ENCODE assay signal across 31 cellular contexts in the genomic region with DNA sequence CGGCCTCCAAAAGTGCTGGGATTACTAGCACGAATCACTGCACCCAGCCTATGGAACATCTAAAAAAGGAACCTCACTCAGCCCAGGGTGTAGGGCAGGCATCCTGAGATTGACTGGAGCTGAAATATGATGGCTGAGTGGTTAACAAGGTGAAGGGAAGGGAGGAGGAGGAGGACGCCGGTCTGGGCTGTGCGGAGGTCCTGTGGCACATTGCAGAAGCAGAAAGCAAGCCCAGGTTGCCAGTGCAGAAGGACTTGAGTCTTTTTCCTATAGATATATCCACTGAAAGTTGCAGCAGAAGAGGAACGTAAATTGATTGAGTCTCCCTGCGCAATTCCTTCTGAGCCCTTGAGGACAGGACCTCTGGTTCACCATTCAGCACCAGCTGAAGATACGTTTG. TPM values are rescaled to one million over a fixed set of nuclear protein-coding genes. Genes with fewer than 3 reads are reported as not detected.
A peak's percentile ranks its signal among the peaks of the same experiment; 100 is the strongest.
DNase-seq lines count a peak whose midpoint lies in the region; ATAC-seq, FAIRE-seq and TF ChIP-seq lines count a peak whose summit lies in the region.
"Had no signal": no experiment of that assay in that cellular context is flagged by ENCODE, and none has a peak within 500 bp of the region (broad histone marks: within the 10 kb centered on the region; RNA-seq: fewer than 3 reads in every experiment).

No MANE protein-coding gene starts in this region.

- H3K4me3 ChIP-seq in right lobe of liver (no peak overlapping the region), HepG2 (replicated peaks in 1 of 3; ENCODE audit: insufficient read depth in 1 of 3, low read depth in 2 of 3, low read length in 3 of 3) (no peak overlapping the region)
- H3K4me3 ChIP-seq: ascending aorta, dorsolateral prefrontal cortex, GM12878, right atrium auricular region had no signal

- H2AFZ ChIP-seq in HepG2 (ENCODE audit: low read length): no peak overlapping the region

- no TSS peak for BruUV-seq in HepG2 (replicated peaks; lab: Mats Ljungman, UMichigan)

- H3K36me3 Mint-ChIP-seq in T-helper 17 cell (ENCODE audit: low read depth) (no peaks in the 10 kb centered on the region), nephron (ENCODE audit: low read depth) (no peaks in the 10 kb centered on the region)
- H3K36me3 Mint-ChIP-seq: activated naive CD4-positive, alpha-beta T cell treated with anti-CD3 and anti-CD28 coated beads, Interleukin-2, amount 50 U/mL, for 72 hours had no signal

- no peak overlapping the region for H3K4me2 ChIP-seq in HepG2 (ENCODE audit: low read depth, low read length)
- H3K4me2 ChIP-seq: KMS-11, SK-N-SH had no signal

- no peaks in the 10 kb centered on the region for H3K79me2 ChIP-seq in HepG2 (ENCODE audit: insufficient read depth, low read length)

- no peak overlapping the region for H3K4me3 Mint-ChIP-seq in T-helper 17 cell
- H3K4me3 Mint-ChIP-seq in nephron: peak overlapping the region; percentile 76 to 81 (median 79)

- H3K27ac ChIP-seq in right lobe of liver (no peak overlapping the region), HepG2 (ENCODE audit: extremely low read length, insufficient read depth, low read length) (no peak overlapping the region)
- H3K27ac ChIP-seq: ascending aorta, C4-2B, dorsolateral prefrontal cortex, KMS-11, right atrium auricular region had no signal

- H3K9ac ChIP-seq in HepG2 (ENCODE audit: insufficient read depth, low read depth, low read length): no peak overlapping the region
- H3K9ac ChIP-seq: KMS-11, SK-N-SH had no signal

- H4K20me1 ChIP-seq in HepG2 (ENCODE audit: insufficient read depth, low read length): no peaks in the 10 kb centered on the region

- TF ChIP-seq RAD21 in HepG2 (CRISPR knock-in tag; IDR thresholded peaks at IDR 0.05): no peak

- H3K36me3 ChIP-seq in right lobe of liver (no peaks in the 10 kb centered on the region), HepG2 (replicated peaks in 1 of 2; ENCODE audit: control insufficient read depth in 1 of 2, insufficient read depth in 2 of 2, low read length in 2 of 2) (no peaks in the 10 kb centered on the region)
- H3K36me3 ChIP-seq: ascending aorta, right atrium auricular region had no signal

- POLR2A ChIA-PET in HepG2 (lab: Yijun Ruan, JAX): no interaction called here

- H3K4me1 ChIP-seq in right lobe of liver (peaks cover 0 to 5% (median 0%) of the 10 kb centered on the region in 4 donors), HepG2 (ENCODE audit: insufficient read depth, low read length) (peaks cover 22% of the 10 kb centered on the region)

- H3K9me3 Mint-ChIP-seq in nephron: no peaks in the 10 kb centered on the region
- H3K9me3 Mint-ChIP-seq: activated naive CD4-positive, alpha-beta T cell treated with anti-CD3 and anti-CD28 coated beads, Interleukin-2, amount 50 U/mL, for 72 hours; activated T-helper 1 cell treated with anti-CD3 and anti-CD28 coated beads, Interleukin-12 subunit alpha, Interleukin-12 subunit beta, Interleukin-2, Interleukin-4 antibody, amounts not matched to agents 30 ng/mL and 10 ng/mL and 1 ng/mL, durations not matched to agents 14 hours and 24 hours and 36 hours; stimulated activated effector memory CD8-positive, alpha-beta T cell treated with anti-CD3 and anti-CD28 coated beads, Interleukin-12 subunit alpha, Interleukin-12 subunit beta, amount 100 ng/mL, for 72 hours; T-helper 1 cell treated with Interleukin-12 subunit alpha and Interleukin-12 subunit beta and Interleukin-4 antibody, amounts not matched to agents 30 μg/mL and 1 μg/mL, for 36 hours had no signal

- ATAC-seq in right lobe of liver: no peak
- ATAC-seq in HepG2: no peak
- no peak for ATAC-seq in T-helper 17 cell
- no peak for ATAC-seq in GM19328 (IDR thresholded peaks at IDR 0.05; ENCODE audit: unreplicated experiment)
- ATAC-seq: activated naive CD4-positive, alpha-beta T cell treated with anti-CD3 and anti-CD28 coated beads, Interleukin-2, amount 50 U/mL, for 72 hours; GM12878; HCT116; left lobe of liver; stimulated activated effector memory CD8-positive, alpha-beta T cell treated with anti-CD3 and anti-CD28 coated beads, Interleukin-12 subunit alpha, Interleukin-12 subunit beta, amount 100 ng/mL, for 72 hours had no signal

- WGBS in right lobe of liver (ENCODE audit: insufficient coverage, low coverage, low lambda C conversion rate, missing lambda C conversion rate): 90% methylated on average over 8 of the region's 8 CpGs
- WGBS in HepG2 (ENCODE audit: low lambda C conversion rate): 60% methylated on average over 8 of the region's 8 CpGs

- peak in 2 of 3 donors; percentile 9 to 20 for DNase-seq in right lobe of liver
- no peak for DNase-seq in HepG2 (ENCODE audit: low spot score)
- DNase-seq in T-helper 17 cell: peak in 1 of 3 donors; percentile 2
- DNase-seq in ecto neural progenitor cell (ENCODE audit: low spot score): no peak
- no peak for DNase-seq in SIG-M5 treated with dmso at 0.1 percent for 504 hours (lab: John Stamatoyannopoulos, UW; ENCODE audit: unreplicated experiment)
- DNase-seq: activated CD4-positive, alpha-beta T cell treated with anti-CD3 and anti-CD28 coated beads, Interleukin-2, amount 50 U/mL, for 1 hour; cerebellar nuclear complex; DMS 273 treated with DMSO at 0.1 percent for 48 hours; EL; NCI-H1417 treated with DMSO at 0.1 percent for 48 hours; NCI-H446; stimulated activated CD4-positive, alpha-beta T cell treated with anti-CD3 and anti-CD28 coated beads, Interleukin-4, amount 100 ng/mL, for 24 hours; trophoblast cell had no signal

- H3K9me3 ChIP-seq in right lobe of liver: no peaks in the 10 kb centered on the region
- no peaks in the 10 kb centered on the region for H3K9me3 ChIP-seq in HepG2 (ENCODE audit: low read length)
- H3K9me3 ChIP-seq in T-helper 17 cell (ENCODE audit: control insufficient read depth, low read length, poor library complexity, severe bottlenecking): no peaks in the 10 kb centered on the region
- H3K9me3 ChIP-seq: ascending aorta, right atrium auricular region, SK-N-SH had no signal

- CTCF ChIA-PET in HepG2 (lab: Yijun Ruan, JAX; ENCODE audit: low intra/inter-chr PET ratio, low total read pairs): no interaction called here

- TF ChIP-seq EP300 in HepG2 (IDR thresholded peaks at IDR 0.05; ENCODE audit: low read depth in 2 of 2, low read length in 2 of 2): no peak
- TF ChIP-seq EP300 in HepG2 (CRISPR knock-in tag; IDR thresholded peaks at IDR 0.05; ENCODE audit: borderline replicate concordance): no peak

- in situ Hi-C loops in HepG2 (cut with HindIII; ENCODE audit: extremely low pct_ligation_motif_present, low pct_unique_long_range_greater_than_20kb): no loop called here

- no peak for TF ChIP-seq CTCF in right lobe of liver (IDR thresholded peaks at IDR 0.05)
- no peak for TF ChIP-seq CTCF in HepG2 (CRISPR knock-in tag; IDR thresholded peaks at IDR 0.05)
- TF ChIP-seq CTCF in nephron (IDR thresholded peaks at IDR 0.05; ENCODE audit: unreplicated experiment in 3 of 3): no peak

- H3K27me3 Mint-ChIP-seq in T-helper 17 cell (peaks cover 20% of the 10 kb centered on the region), nephron (ENCODE audit: low read depth) (peaks cover 54% of the 10 kb centered on the region)

- no peak for TF ChIP-seq POLR2A in right lobe of liver (IDR thresholded peaks at IDR 0.05)
- no peak for TF ChIP-seq POLR2A in HepG2 (IDR thresholded peaks at IDR 0.05; ENCODE audit: insufficient read depth in 1 of 2, low read depth in 2 of 2, low read length in 2 of 2)

- intact Hi-C loops in right lobe of liver (cut with DNase I) (no loop called here), HepG2 (cut with micrococcal nuclease; ENCODE audit: unreplicated experiment) (no loop called here)

- no peak for FAIRE-seq in HepG2 (lab: Jason Lieb, UNC)
- FAIRE-seq: endothelial cell of umbilical vein, GM12878, HTR-8/SVneo had no signal

- H3K27me3 ChIP-seq in right lobe of liver (no peaks in the 10 kb centered on the region), HepG2 (ENCODE audit: control insufficient read depth in 1 of 2, insufficient read depth in 2 of 2, low read length in 2 of 2) (peaks cover 8 to 28% of the 10 kb centered on the region in 2 experiments)
- H3K27me3 ChIP-seq: right atrium auricular region had no signal

- H3K4me1 Mint-ChIP-seq in T-helper 17 cell (peaks cover 7% of the 10 kb centered on the region), nephron (no peaks in the 10 kb centered on the region)

- H3K27ac Mint-ChIP-seq in T-helper 17 cell (peak overlapping the region; percentile 27), nephron (no peak overlapping the region)
- H3K27ac Mint-ChIP-seq: activated naive CD4-positive, alpha-beta T cell treated with anti-CD3 and anti-CD28 coated beads, Interleukin-2, amount 50 U/mL, for 72 hours; activated T-helper 1 cell treated with anti-CD3 and anti-CD28 coated beads, Interleukin-12 subunit alpha, Interleukin-12 subunit beta, Interleukin-2, Interleukin-4 antibody, amounts not matched to agents 30 ng/mL and 10 ng/mL and 1 ng/mL, durations not matched to agents 14 hours and 24 hours and 36 hours; stimulated activated effector memory CD8-positive, alpha-beta T cell treated with anti-CD3 and anti-CD28 coated beads, Interleukin-12 subunit alpha, Interleukin-12 subunit beta, amount 100 ng/mL, for 72 hours had no signal

RNA-seq across cellular contexts. Expression of a gene that starts 1.5 kb away (rescaled TPM):
- total RNA-seq in right lobe of liver: 1 to 10 TPM; 1.0 to 3.2 (median 1.3) TPM
- 0.24 and 0.25 TPM in 2 replicates for total RNA-seq in HepG2 (2016; rRNA removed; fragmentation: Illumina TruSeq; extraction: Trizol)
- total RNA-seq in HepG2 (2016; cell fraction: cytosol; rRNA removed; fragmentation: Illumina TruSeq; extraction: Trizol; ENCODE audit: low read depth): not detected in 2 replicates
- 0.13 and 0.27 TPM in 2 replicates for total RNA-seq in HepG2 (2016; cell fraction: insoluble cytoplasmic fraction; rRNA removed; fragmentation: Illumina TruSeq; extraction: Trizol)
- total RNA-seq in HepG2 (2016; cell fraction: membrane; rRNA removed; fragmentation: Illumina TruSeq; extraction: Trizol): 0.34 TPM in 1 of 2 replicates, not detected in the other
- total RNA-seq in HepG2 (2016; cell fraction: nucleus; rRNA removed; fragmentation: Illumina TruSeq; extraction: Trizol): 0.16 TPM in 1 of 2 replicates, not detected in the other
- polyA plus RNA-seq in HepG2 (2011; rRNA removed): 0.44 and 0.52 TPM in 2 replicates
- 0.27 and 0.36 TPM in 2 replicates for polyA plus RNA-seq in HepG2 (2011; cell fraction: cytosol; rRNA removed)
- polyA plus RNA-seq in HepG2 (2011; cell fraction: nucleus; rRNA removed): 0.63 and 0.69 TPM in 2 replicates
- 0.35 and 0.60 TPM in 2 replicates for polyA plus RNA-seq in HepG2 (2012)
- polyA plus RNA-seq in HepG2 (2016; cell fraction: cytosol; fragmentation: Illumina TruSeq; extraction: Trizol; ENCODE audit: low read depth): 0.11 and 0.24 TPM in 2 replicates
- 0.21 TPM in 1 of 2 replicates, not detected in the other for polyA plus RNA-seq in HepG2 (2016; cell fraction: insoluble cytoplasmic fraction; fragmentation: Illumina TruSeq; extraction: Trizol; ENCODE audit: low read depth)
- 0.14 and 0.47 TPM in 2 replicates for polyA plus RNA-seq in HepG2 (2016; cell fraction: membrane; fragmentation: Illumina TruSeq; extraction: Trizol; ENCODE audit: low read depth)
- polyA plus RNA-seq in HepG2 (2016; cell fraction: nucleus; fragmentation: Illumina TruSeq; extraction: Trizol; ENCODE audit: insufficient read depth, low read depth): 0.36 TPM in 1 of 2 replicates, not detected in the other
- polyA minus RNA-seq in HepG2 (2011; rRNA and poly(A)+ RNA removed; ENCODE audit: low replicate concordance): 0.78 TPM in 1 of 2 replicates, not detected in the other
- polyA minus RNA-seq in HepG2 (2011; cell fraction: cytosol; rRNA and poly(A)+ RNA removed): not detected in 2 replicates
- 0.52 and 0.62 TPM in 2 replicates for polyA minus RNA-seq in HepG2 (2011; cell fraction: nucleus; rRNA and poly(A)+ RNA removed)
- total RNA-seq in T-helper 17 cell: under 1 TPM in 1 of 2 donors, not detected in 1; 0.42 TPM
- total RNA-seq: activated T-helper 1 cell treated with anti-CD3 and anti-CD28 coated beads, Interleukin-12 subunit alpha, Interleukin-12 subunit beta, Interleukin-2, Interleukin-4 antibody, amounts not matched to agents 30 ng/mL and 10 ng/mL and 1 ng/mL, durations not matched to agents 14 hours and 24 hours and 36 hours had no signal

RNA-seq across cellular contexts. Expression of a gene that starts 13.2 kb away (rescaled TPM):
- 1 to 10 TPM in 2 of 6 experiments, under 1 TPM in 1, not detected in 3; 0.80 to 1.8 (median 1.4) TPM for total RNA-seq in right lobe of liver
- total RNA-seq in HepG2 (2016; rRNA removed; fragmentation: Illumina TruSeq; extraction: Trizol): 1.7 and 3.4 TPM in 2 replicates
- 0.20 and 0.26 TPM in 2 replicates for total RNA-seq in HepG2 (2016; cell fraction: cytosol; rRNA removed; fragmentation: Illumina TruSeq; extraction: Trizol; ENCODE audit: low read depth)
- 1.6 and 2.0 TPM in 2 replicates for total RNA-seq in HepG2 (2016; cell fraction: insoluble cytoplasmic fraction; rRNA removed; fragmentation: Illumina TruSeq; extraction: Trizol)
- 1.4 and 1.8 TPM in 2 replicates for total RNA-seq in HepG2 (2016; cell fraction: membrane; rRNA removed; fragmentation: Illumina TruSeq; extraction: Trizol)
- 1.8 and 2.2 TPM in 2 replicates for total RNA-seq in HepG2 (2016; cell fraction: nucleus; rRNA removed; fragmentation: Illumina TruSeq; extraction: Trizol)
- 1.2 and 1.4 TPM in 2 replicates for polyA plus RNA-seq in HepG2 (2011; rRNA removed)
- 0.87 and 0.92 TPM in 2 replicates for polyA plus RNA-seq in HepG2 (2011; cell fraction: cytosol; rRNA removed)
- 7.0 and 10.0 TPM in 2 replicates for polyA plus RNA-seq in HepG2 (2011; cell fraction: nucleus; rRNA removed)
- polyA plus RNA-seq in HepG2 (2012): 0.94 and 1.8 TPM in 2 replicates
- 0.29 and 0.55 TPM in 2 replicates for polyA plus RNA-seq in HepG2 (2016; cell fraction: cytosol; fragmentation: Illumina TruSeq; extraction: Trizol; ENCODE audit: low read depth)
- 0.69 and 1.5 TPM in 2 replicates for polyA plus RNA-seq in HepG2 (2016; cell fraction: insoluble cytoplasmic fraction; fragmentation: Illumina TruSeq; extraction: Trizol; ENCODE audit: low read depth)
- 0.64 and 0.86 TPM in 2 replicates for polyA plus RNA-seq in HepG2 (2016; cell fraction: membrane; fragmentation: Illumina TruSeq; extraction: Trizol; ENCODE audit: low read depth)
- polyA plus RNA-seq in HepG2 (2016; cell fraction: nucleus; fragmentation: Illumina TruSeq; extraction: Trizol; ENCODE audit: insufficient read depth, low read depth): 4.8 and 5.7 TPM in 2 replicates
- polyA minus RNA-seq in HepG2 (2011; rRNA and poly(A)+ RNA removed; ENCODE audit: low replicate concordance): 0.05 and 0.76 TPM in 2 replicates
- polyA minus RNA-seq in HepG2 (2011; cell fraction: cytosol; rRNA and poly(A)+ RNA removed): 0.40 and 1.4 TPM in 2 replicates
- polyA minus RNA-seq in HepG2 (2011; cell fraction: nucleus; rRNA and poly(A)+ RNA removed): 0.77 and 0.87 TPM in 2 replicates
- total RNA-seq in T-helper 17 cell: not detected
- total RNA-seq: ascending aorta, subcutaneous adipose tissue had no signal

RNA-seq across cellular contexts. Expression of a gene that starts 58.1 kb away (rescaled TPM):
- 100 to 1,000 TPM in 3 of 6 experiments, 10 to 100 TPM in 3; 53.0 to 132 (median 100) TPM for total RNA-seq in right lobe of liver
- total RNA-seq in HepG2 (2016; rRNA removed; fragmentation: Illumina TruSeq; extraction: Trizol): 167 and 335 TPM in 2 replicates
- total RNA-seq in HepG2 (2016; cell fraction: cytosol; rRNA removed; fragmentation: Illumina TruSeq; extraction: Trizol; ENCODE audit: low read depth): 55.5 and 58.3 TPM in 2 replicates
- 152 and 344 TPM in 2 replicates for total RNA-seq in HepG2 (2016; cell fraction: insoluble cytoplasmic fraction; rRNA removed; fragmentation: Illumina TruSeq; extraction: Trizol)
- total RNA-seq in HepG2 (2016; cell fraction: membrane; rRNA removed; fragmentation: Illumina TruSeq; extraction: Trizol): 109 and 116 TPM in 2 replicates
- 220 and 261 TPM in 2 replicates for total RNA-seq in HepG2 (2016; cell fraction: nucleus; rRNA removed; fragmentation: Illumina TruSeq; extraction: Trizol)
- polyA plus RNA-seq in HepG2 (2011; rRNA removed): 485 and 494 TPM in 2 replicates
- 512 and 565 TPM in 2 replicates for polyA plus RNA-seq in HepG2 (2011; cell fraction: cytosol; rRNA removed)
- 123 and 124 TPM in 2 replicates for polyA plus RNA-seq in HepG2 (2011; cell fraction: nucleus; rRNA removed)
- 190 and 241 TPM in 2 replicates for polyA plus RNA-seq in HepG2 (2012)
- polyA plus RNA-seq in HepG2 (2016; cell fraction: cytosol; fragmentation: Illumina TruSeq; extraction: Trizol; ENCODE audit: low read depth): 62.9 and 71.0 TPM in 2 replicates
- polyA plus RNA-seq in HepG2 (2016; cell fraction: insoluble cytoplasmic fraction; fragmentation: Illumina TruSeq; extraction: Trizol; ENCODE audit: low read depth): 137 and 148 TPM in 2 replicates
- polyA plus RNA-seq in HepG2 (2016; cell fraction: membrane; fragmentation: Illumina TruSeq; extraction: Trizol; ENCODE audit: low read depth): 92.2 and 98.9 TPM in 2 replicates
- polyA plus RNA-seq in HepG2 (2016; cell fraction: nucleus; fragmentation: Illumina TruSeq; extraction: Trizol; ENCODE audit: insufficient read depth, low read depth): 331 and 354 TPM in 2 replicates
- 116 and 435 TPM in 2 replicates for polyA minus RNA-seq in HepG2 (2011; rRNA and poly(A)+ RNA removed; ENCODE audit: low replicate concordance)
- 152 TPM in 2 replicates for polyA minus RNA-seq in HepG2 (2011; cell fraction: cytosol; rRNA and poly(A)+ RNA removed)
- polyA minus RNA-seq in HepG2 (2011; cell fraction: nucleus; rRNA and poly(A)+ RNA removed): 85.1 and 101 TPM in 2 replicates
- total RNA-seq in T-helper 17 cell: 100 to 1,000 TPM; 104 to 112 TPM

Comparison
In these comparisons a context has a peak if more than half of its experiments do, and no peak if none do; other contexts are left out.
1. DNase-seq: peak in right lobe of liver (2 of 3); none in HepG2 (single experiment), ecto neural progenitor cell (single experiment) and SIG-M5 treated with dmso at 0.1 percent for 504 hours (single experiment).